19 cellular contexts compared by ENCODE assay signal in genomic region chr5:2352101-2352861, GRCh38.
"Had no signal": no experiment of that assay in that cellular context is flagged by ENCODE, and none has a peak within 500 bp of the region (broad histone marks: within the 10 kb centered on the region; RNA-seq: fewer than 3 reads in every experiment).

No MANE protein-coding gene starts in this region.

- H3K4me1 ChIP-seq: spleen, tibial nerve had no signal

- H3K4me3 ChIP-seq: spleen, tibial nerve had no signal

- DNase-seq: activated B cell treated with CpG ODN at 0.5 μM for 24 hours; activated CD4-positive, alpha-beta T cell treated with anti-CD3 and anti-CD28 coated beads for 36 hours; activated CD4-positive, alpha-beta T cell treated with anti-CD3 and anti-CD28 coated beads, Interleukin-2, amount 50 U/mL, for 4 hours; activated CD8-positive, alpha-beta memory T cell treated with anti-CD3 and anti-CD28 coated beads for 24 hours; activated CD8-positive, alpha-beta memory T cell treated with anti-CD3 and anti-CD28 coated beads, Interleukin-2, amount 50 U/mL, for 4 hours; activated T-cell treated with anti-CD3 and anti-CD28 coated beads, Interleukin-2, amount 50 U/mL, for 24 hours; aorta; caudate nucleus; effector CD8-positive, alpha-beta T cell; erythroblast; foreskin melanocyte; hippocampal formation; naive B cell; spleen; stimulated activated CD4-positive, alpha-beta T cell treated with anti-CD3 and anti-CD28 coated beads, Interleukin-4, amount 100 ng/mL, for 1 hour; stimulated activated naive CD4-positive, alpha-beta T cell treated with Interleukin-2 at 50 U/mL for 16 hours; substantia nigra; T1000 had no signal

- H3K27ac ChIP-seq: spleen, tibial nerve had no signal

- H3K36me3 ChIP-seq: spleen, tibial nerve had no signal

- H3K27me3 ChIP-seq: spleen, tibial nerve had no signal
